In genomic region chr16:81921415-81921814, GRCh38 we compare ENCODE assay signal across 28 cellular contexts.
DNase-seq lines count a peak whose midpoint lies in the region; ATAC-seq, FAIRE-seq and TF ChIP-seq lines count a peak whose summit lies in the region.
"Had no signal": no experiment of that assay in that cellular context is flagged by ENCODE, and none has a peak within 500 bp of the region (broad histone marks: within the 10 kb centered on the region; RNA-seq: fewer than 3 reads in every experiment).

No MANE protein-coding gene starts in this region.

- DNase-seq in Caki2 (ENCODE audit: low read depth), result peak; percentile 56
- DNase-seq in GM23248, result peak; percentile 59
- DNase-seq in bronchial epithelial cell (ENCODE audit: low read depth), result peak; percentile 88
- DNase-seq in lung microvascular endothelial cell (ENCODE audit: low read depth in 2 of 2), result peak; percentile 44 to 60
- DNase-seq in left colon, result no peak
- DNase-seq in glomerular visceral epithelial cell (ENCODE audit: extremely low spot score), result no peak
- DNase-seq in activated CD8-positive, alpha-beta memory T cell treated with anti-CD3 and anti-CD28 coated beads for 24 hours, result no peak
- DNase-seq: AML-193; CD4-positive, alpha-beta T cell; DMS53; HCEC 1CT; KG1; NCI-H1092; NCI-H1417 treated with DMSO at 0.1 percent for 48 hours; NCI-H187 treated with DMSO at 0.1 percent for 48 hours; NCI-H2171 treated with DMSO at 0.1 percent for 48 hours; NCI-H345; NCI-H524 treated with DMSO at 0.1 percent for 48 hours; NCI-H774; SHP77 had no signal

- H3K4me1 ChIP-seq in GM23248 (ENCODE audit: insufficient read depth), result 0 out of 2 replicates have a peak, but pooled peaks cover 4% of the 10 kb centered on the region
- H3K4me1 ChIP-seq: A549 had no signal

- no peak for FAIRE-seq in bronchial epithelial cell (lab: Jason Lieb, UNC)
- FAIRE-seq: A549, G401.6, GM12878, H1, HTR-8/SVneo had no signal

- no peak overlapping the region for H3K27ac ChIP-seq in GM23248
- H3K27ac ChIP-seq: A549; BLaER1 treated with 17β-estradiol and CSF1 and Interleukin-3, amounts not matched to agents 10 nM and 100 nM; RWPE1 had no signal

- H3K79me2 ChIP-seq in GM23248 (ENCODE audit: insufficient read depth), result no peaks in the 10 kb centered on the region

- H3K4me3 ChIP-seq in GM23248 (no peak overlapping the region), bronchial epithelial cell (ENCODE audit: low read depth, low read length) (no peak overlapping the region)
- H3K4me3 ChIP-seq: A549; BLaER1 treated with 17β-estradiol and CSF1 and Interleukin-3, amounts not matched to agents 10 nM and 100 nM; GM12878 had no signal

- no peak overlapping the region for H3K9ac ChIP-seq in GM23248
- H3K9ac ChIP-seq: BLaER1 treated with 17β-estradiol and CSF1 and Interleukin-3, amounts not matched to agents 10 nM and 100 nM had no signal

- H4K20me1 ChIP-seq in GM23248 (ENCODE audit: insufficient read depth), result no peaks in the 10 kb centered on the region

- ATAC-seq in left colon, result no peak
- ATAC-seq in GM21528 (IDR thresholded peaks at IDR 0.05; ENCODE audit: low FRiP score, unreplicated experiment), result no peak
- ATAC-seq: A549, GM12878 had no signal

- H3K36me3 ChIP-seq in GM23248 (ENCODE audit: low read depth) (no peaks in the 10 kb centered on the region), bronchial epithelial cell (ENCODE audit: control insufficient read depth, insufficient read depth, low read length) (no peaks in the 10 kb centered on the region)

- no peak overlapping the region for H2AFZ ChIP-seq in GM23248

- H3K27me3 ChIP-seq in GM23248 (replicated peaks; ENCODE audit: insufficient read depth), result no peaks in the 10 kb centered on the region
- H3K27me3 ChIP-seq in bronchial epithelial cell (ENCODE audit: control insufficient read depth, insufficient read depth, low read length), result no peaks in the 10 kb centered on the region
- H3K27me3 ChIP-seq: BLaER1 treated with 17β-estradiol and CSF1 and Interleukin-3, amounts not matched to agents 10 nM and 100 nM had no signal

- H3K9me3 ChIP-seq in GM23248 (ENCODE audit: low read depth), result no peaks in the 10 kb centered on the region
- H3K9me3 ChIP-seq: A549; BLaER1 treated with 17β-estradiol and CSF1 and Interleukin-3, amounts not matched to agents 10 nM and 100 nM had no signal

- no peak overlapping the region for H3K4me2 ChIP-seq in GM23248 (ENCODE audit: unreplicated experiment)
- H3K4me2 ChIP-seq: A549; BLaER1 treated with 17β-estradiol and CSF1 and Interleukin-3, amounts not matched to agents 10 nM and 100 nM had no signal

- intact Hi-C loops in left colon (cut with DNase I, micrococcal nuclease), result no loop called here

- TF ChIP-seq CTCF in bronchial epithelial cell (IDR thresholded peaks at IDR 0.05; ENCODE audit: insufficient read depth, low read length, severe bottlenecking), result no peak

- 28 to 31% methylated on average over 6 of the region's 6 CpGs for WGBS in GM23248 (ENCODE audit: low coverage in 1 of 2, low lambda C conversion rate in 2 of 2, missing lambda C conversion rate in 2 of 2), 2 experiments

- in situ Hi-C loops in Caki2 (cut with HindIII; ENCODE audit: low pct_unique_long_range_greater_than_20kb, low sequenced_read_pairs), result no loop called here
- in situ Hi-C loops in GM23248 (cut with MboI), result no loop called here

- H3K9me2 ChIP-seq in GM23248 (ENCODE audit: insufficient read depth), result no peaks in the 10 kb centered on the region

- no peaks in the 10 kb centered on the region for H3F3A ChIP-seq in GM23248 (ENCODE audit: insufficient read depth)

Comparison
In these comparisons a context has a peak if more than half of its experiments do, and no peak if none do; other contexts are left out.
1. DNase-seq: peak in Caki2 (single experiment), GM23248 (single experiment), bronchial epithelial cell (single experiment) and lung microvascular endothelial cell (2 of 2); none in left colon (0 of 2), glomerular visceral epithelial cell (single experiment) and activated CD8-positive, alpha-beta memory T cell treated with anti-CD3 and anti-CD28 coated beads for 24 hours (single experiment).